ENCODE assay signal across 9 cellular contexts in the genomic region with DNA sequence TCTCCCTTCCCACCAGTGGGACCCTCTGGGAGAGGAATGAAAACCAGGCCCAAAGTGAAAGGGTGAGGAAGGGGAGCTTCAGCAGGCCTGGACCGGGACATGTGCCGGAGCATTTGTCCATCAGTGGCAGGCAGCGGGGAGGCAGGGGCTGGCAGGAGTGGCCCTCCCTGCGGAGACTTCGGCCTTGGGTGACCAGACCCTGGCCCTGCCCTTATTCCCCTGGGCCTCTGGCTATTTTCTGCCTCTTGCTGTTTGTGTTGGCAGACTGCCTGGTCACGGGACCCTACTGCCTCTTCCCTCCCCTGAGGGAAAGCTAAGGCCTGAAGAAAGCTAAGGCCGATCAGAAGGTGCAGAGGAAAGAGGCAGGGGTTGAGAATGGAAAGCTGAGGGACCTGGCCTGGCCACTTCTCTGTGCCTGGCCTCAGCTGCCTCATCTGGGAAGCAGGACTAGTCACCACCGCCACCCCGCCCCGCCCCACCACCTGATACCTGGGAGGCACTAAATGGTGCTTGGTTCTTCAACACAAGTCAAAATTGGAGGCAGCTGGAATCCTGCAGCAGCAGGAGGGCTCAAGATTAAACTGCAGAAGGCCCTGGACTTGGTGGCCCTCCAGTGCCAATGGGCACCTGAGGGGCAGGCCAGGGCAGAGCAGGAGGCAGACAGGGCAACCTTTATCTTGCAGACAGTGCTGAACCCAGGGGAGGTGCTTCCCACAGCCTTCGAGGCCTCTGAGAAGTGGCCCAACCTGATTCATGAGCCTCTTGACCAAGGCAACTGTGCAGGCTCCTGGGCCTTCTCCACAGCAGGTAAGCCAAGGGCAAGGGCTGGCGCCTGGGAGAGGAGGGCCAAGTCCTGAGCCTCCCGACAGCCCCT. TPM values are rescaled to one million over a fixed set of nuclear protein-coding genes. Genes with fewer than 3 reads are reported as not detected.
DNase-seq lines count a peak whose midpoint lies in the region; ATAC-seq and TF ChIP-seq lines count a peak whose summit lies in the region.
"Had no signal": no experiment of that assay in that cellular context is flagged by ENCODE, and none has a peak within 500 bp of the region (broad histone marks: within the 10 kb centered on the region; RNA-seq: fewer than 3 reads in every experiment).

No MANE protein-coding gene starts in this region.

- H3K4me3 ChIP-seq in psoas muscle: peak overlapping the region; percentile 30

- peaks cover 0 to 7% of the 10 kb centered on the region in 2 donors for H3K36me3 ChIP-seq in psoas muscle (ENCODE audit: insufficient read depth in 1 of 2, low read depth in 1 of 2)

- intact Hi-C loops in Right ventricle myocardium inferior (cut with DNase I): loop anchor here (5.0 kb wide), 1 partner anchor 43 kb away; no protein-coding TSS in a partner anchor
- intact Hi-C loops in psoas muscle (cut with DNase I): no loop called here

- peak overlapping the region; percentile 55 for H3K27ac ChIP-seq in psoas muscle

- peaks cover 34% of the 10 kb centered on the region for H3K4me1 ChIP-seq in psoas muscle

- no peak for TF ChIP-seq CTCF in psoas muscle (IDR thresholded peaks at IDR 0.05)

- in situ Hi-C loops in SK-MEL-5 (cut with HindIII; ENCODE audit: low pct_unique_long_range_greater_than_20kb, low sequenced_read_pairs): no loop called here

- peak; percentile 53 for ATAC-seq in Right ventricle myocardium inferior
- peak; percentile 43 to 73 (median 68) for ATAC-seq in psoas muscle
- ATAC-seq in HG02938 (IDR thresholded peaks at IDR 0.05; ENCODE audit: unreplicated experiment): no peak
- ATAC-seq in HG02623 (IDR thresholded peaks at IDR 0.05; ENCODE audit: unreplicated experiment): no peak

- no peaks in the 10 kb centered on the region for H3K9me3 ChIP-seq in psoas muscle

- H3K27me3 ChIP-seq in psoas muscle (ENCODE audit: insufficient read depth in 3 of 3, low read length in 2 of 3): peaks cover 0 to 11% (median 5%) of the 10 kb centered on the region in 3 donors

- DNase-seq in DMS53 treated with DMSO at 0.1 percent for 48 hours (lab: John Stamatoyannopoulos, UW; ENCODE audit: unreplicated experiment): peak; percentile 11
- DNase-seq in SK-MEL-5 (ENCODE audit: low read depth, low spot score): peak; percentile 40
- peak; percentile 84 for DNase-seq in Right ventricle myocardium inferior (ENCODE audit: missing footprints)
- peak; percentile 64 to 83 for DNase-seq in psoas muscle
- no peak for DNase-seq in NCI-H187 treated with DMSO at 0.1 percent for 48 hours (lab: John Stamatoyannopoulos, UW)
- no peak for DNase-seq in activated T-cell treated with anti-CD3 and anti-CD28 coated beads for 4 hours

- WGBS in psoas muscle, 3 donors: 47 to 59% (median 48%) methylated on average over 12 to 13 of the region's 13 CpGs

RNA-seq across cellular contexts. Expression of a gene that starts 7.9 kb away (rescaled TPM):
- 0.13 TPM in 1 of 2 replicates, not detected in the other for total RNA-seq in SK-MEL-5 (2014; rRNA removed; shearing (Covaris generic))
- 0.37 and 0.65 TPM in 2 replicates for polyA plus RNA-seq in SK-MEL-5 (2015; cell fraction: cytosol; rRNA removed)
- 0.09 TPM in 1 of 2 replicates, not detected in the other for polyA plus RNA-seq in SK-MEL-5 (2015; cell fraction: nucleus; rRNA removed)
- total RNA-seq in Right ventricle myocardium inferior (273 TPM), psoas muscle (10 to 100 TPM; 28.5 to 59.6 (median 47.3) TPM)
- 10 to 100 TPM; 46.7 to 59.3 (median 57.4) TPM for polyA plus RNA-seq in psoas muscle
- total RNA-seq: activated T-helper 2 cell treated with anti-CD3 and anti-CD28 coated beads, Interferon-gamma antibody, Interleukin-2, Interleukin-4, amounts not matched to agents 10 μg/mL and 5 μg/mL and 100 μg/mL, durations not matched to agents 14 hours and 24 hours and 36 hours had no signal

RNA-seq across cellular contexts. Expression of a gene that starts 33.3 kb away (rescaled TPM):
- total RNA-seq in SK-MEL-5 (2014; rRNA removed; shearing (Covaris generic)): not detected in 2 replicates
- polyA plus RNA-seq in SK-MEL-5 (2015; cell fraction: cytosol; rRNA removed): not detected in 2 replicates
- polyA plus RNA-seq in SK-MEL-5 (2015; cell fraction: nucleus; rRNA removed): not detected in 2 replicates
- total RNA-seq in Right ventricle myocardium inferior: 0.49 TPM
- total RNA-seq in psoas muscle: 1 to 10 TPM in 1 of 4 donors, under 1 TPM in 2, not detected in 1; 0.18 to 1.2 (median 0.42) TPM
- under 1 TPM; 0.12 to 0.51 (median 0.27) TPM for polyA plus RNA-seq in psoas muscle
- total RNA-seq: activated T-helper 2 cell treated with anti-CD3 and anti-CD28 coated beads, Interferon-gamma antibody, Interleukin-2, Interleukin-4, amounts not matched to agents 10 μg/mL and 5 μg/mL and 100 μg/mL, durations not matched to agents 14 hours and 24 hours and 36 hours had no signal

Comparison
In these comparisons a context has a peak if more than half of its experiments do, and no peak if none do; other contexts are left out.
1. DNase-seq: peak in DMS53 treated with DMSO at 0.1 percent for 48 hours (single experiment), SK-MEL-5 (single experiment), Right ventricle myocardium inferior (single experiment) and psoas muscle (2 of 2); none in NCI-H187 treated with DMSO at 0.1 percent for 48 hours (single experiment) and activated T-cell treated with anti-CD3 and anti-CD28 coated beads for 4 hours (single experiment).
2. ATAC-seq: peak in Right ventricle myocardium inferior (single experiment) and psoas muscle (4 of 4); none in HG02938 (single experiment) and HG02623 (single experiment).
3. RNA of a gene that starts 7.9 kb away (total RNA-seq): 273 TPM in Right ventricle myocardium inferior (single experiment) and 28.5 to 59.6 TPM in psoas muscle; 0.13 TPM in SK-MEL-5; every median in the first group is over 10 times any median in the second.